9 cellular contexts compared by ENCODE assay signal in genomic region chr17:48340916-48341315, GRCh38.
"Had no signal": no experiment of that assay in that cellular context is flagged by ENCODE, and none has a peak within 500 bp of the region (broad histone marks: within the 10 kb centered on the region; RNA-seq: fewer than 3 reads in every experiment).

No MANE protein-coding gene starts in this region.

- H3K9ac ChIP-seq: GM23248, KMS-11 had no signal

- H3K4me2 ChIP-seq: KMS-11 had no signal

- H3K27ac ChIP-seq: GM23248, HL-60, KMS-11 had no signal

- ATAC-seq: HepG2 had no signal

- FAIRE-seq: HepG2 had no signal

- H3K4me3 ChIP-seq: GM23248 had no signal

- DNase-seq: GM23248, GOT3, H9, HCEC 1CT, HFFc6, KBM-7 had no signal

- H2AFZ ChIP-seq: GM23248 had no signal
